8 cellular contexts compared by ENCODE assay signal in the genomic region with DNA sequence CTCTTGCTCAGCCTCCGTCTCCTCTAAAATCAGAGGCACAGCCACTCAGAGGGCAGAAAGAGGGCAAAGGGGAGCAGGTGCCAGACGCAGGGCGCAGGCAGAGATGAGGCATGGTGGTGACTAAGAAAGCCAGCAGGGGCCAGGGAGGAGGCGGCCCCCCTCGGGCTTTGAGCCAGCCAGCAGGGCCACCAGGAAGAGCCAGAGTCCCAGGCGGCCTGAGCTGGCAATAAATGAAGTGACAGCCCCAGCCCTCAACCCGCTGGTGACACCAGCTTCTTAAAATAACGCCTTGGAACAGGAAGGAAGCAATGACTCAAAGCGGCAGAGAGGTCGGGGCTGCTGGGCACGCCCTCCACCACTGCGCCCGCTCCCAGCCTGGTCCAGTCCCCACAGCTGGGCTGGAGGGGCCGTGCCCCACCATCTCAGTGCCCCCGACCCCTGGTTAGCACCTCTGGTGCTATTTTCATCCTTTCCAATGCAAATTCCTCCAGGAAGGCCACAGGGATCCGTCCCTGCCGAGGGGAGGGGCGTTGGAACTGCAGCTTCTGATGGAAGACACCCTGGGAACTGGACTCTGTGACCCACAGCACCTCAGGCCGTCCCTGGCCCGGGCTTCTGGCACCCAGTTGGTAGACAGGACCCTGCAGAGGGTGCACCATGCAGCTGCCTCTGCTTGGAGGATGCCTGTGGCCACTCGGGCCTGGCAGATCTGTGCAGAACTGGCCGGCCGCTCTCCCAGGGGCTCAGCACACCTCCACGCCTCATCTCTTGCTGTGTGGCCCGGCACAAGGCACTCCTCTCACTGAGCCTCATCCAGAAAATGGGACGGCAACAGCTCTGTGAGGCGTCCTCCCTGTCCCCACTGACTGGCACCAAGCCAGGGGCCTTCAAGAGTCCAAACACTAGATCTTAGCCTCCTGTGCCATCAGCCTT.
DNase-seq lines count a peak whose midpoint lies in the region; ATAC-seq and TF ChIP-seq lines count a peak whose summit lies in the region.

No MANE protein-coding gene starts in this region.

- peak; percentile 79 for ATAC-seq in GM21786 (IDR thresholded peaks at IDR 0.05; ENCODE audit: unreplicated experiment)

- H3K9me3 Mint-ChIP-seq in activated CD4-positive, alpha-beta T cell treated with anti-CD3 and anti-CD28 coated beads, Interleukin-2, amount 10 ng/mL, durations not matched to agents 24 days and 14 days: no peaks in the 10 kb centered on the region

- peaks cover 37% of the 10 kb centered on the region for H3K4me1 Mint-ChIP-seq in activated CD4-positive, alpha-beta T cell treated with anti-CD3 and anti-CD28 coated beads, Interleukin-2, amount 10 ng/mL, durations not matched to agents 24 days and 14 days

- peaks cover 46% of the 10 kb centered on the region for H3K36me3 ChIP-seq in KOPT-K1 (ENCODE audit: insufficient read depth, low read length)

- H3K27ac ChIP-seq in KOPT-K1 (ENCODE audit: low read depth, low read length, poor library complexity, severe bottlenecking) (peak overlapping the region; percentile 75), coronary artery (peak overlapping the region; percentile 82 to 90)

- intact Hi-C loops in activated CD4-positive, alpha-beta T cell treated with anti-CD3 and anti-CD28 coated beads, Interleukin-2, amount 10 ng/mL, durations not matched to agents 24 days and 14 days (cut with micrococcal nuclease): loop anchor here (1.0 to 10.0 kb wide), 4 partner anchors 13 to 471 kb away; no protein-coding TSS in a partner anchor

- peak overlapping the region; percentile 33 for H3K4me3 ChIP-seq in coronary artery

- H3K9me3 ChIP-seq in KOPT-K1 (ENCODE audit: insufficient read depth, low read length, poor library complexity, severe bottlenecking): no peaks in the 10 kb centered on the region

- DNase-seq in GM04504 (ENCODE audit: low read depth): peak; percentile 63
- DNase-seq in activated CD4-positive, alpha-beta T cell treated with anti-CD3 and anti-CD28 coated beads, Interleukin-2, amount 10 ng/mL, durations not matched to agents 24 days and 14 days: peak; percentile 92
- peak; percentile 95 for DNase-seq in coronary artery (ENCODE audit: low spot score)
- peak; percentile 81 for DNase-seq in mucosa of gallbladder (ENCODE audit: low spot score)
- peak; percentile 75 to 84 for DNase-seq in stimulated activated CD8-positive, alpha-beta memory T cell treated with anti-CD3 and anti-CD28 coated beads, Interleukin-7, amount 100 ng/mL, for 48 hours (ENCODE audit: extremely low read depth in 1 of 2, low read depth in 1 of 2)
- DNase-seq in OCI-M2 (lab: John Stamatoyannopoulos, UW; ENCODE audit: unreplicated experiment): no peak

- peak overlapping the region; percentile 67 for H3K4me3 Mint-ChIP-seq in activated CD4-positive, alpha-beta T cell treated with anti-CD3 and anti-CD28 coated beads, Interleukin-2, amount 10 ng/mL, durations not matched to agents 24 days and 14 days

- no peaks in the 10 kb centered on the region for H3K27me3 Mint-ChIP-seq in activated CD4-positive, alpha-beta T cell treated with anti-CD3 and anti-CD28 coated beads, Interleukin-2, amount 10 ng/mL, durations not matched to agents 24 days and 14 days

- H3K27ac Mint-ChIP-seq in activated CD4-positive, alpha-beta T cell treated with anti-CD3 and anti-CD28 coated beads, Interleukin-2, amount 10 ng/mL, durations not matched to agents 24 days and 14 days: peak overlapping the region; percentile 75

- peaks cover 27% of the 10 kb centered on the region for H3K36me3 Mint-ChIP-seq in activated CD4-positive, alpha-beta T cell treated with anti-CD3 and anti-CD28 coated beads, Interleukin-2, amount 10 ng/mL, durations not matched to agents 24 days and 14 days (ENCODE audit: low read depth)

- no peak for TF ChIP-seq CTCF in coronary artery (IDR thresholded peaks at IDR 0.05)
